Comparison of ENCODE assay signal across 11 cellular contexts in the genomic region with DNA sequence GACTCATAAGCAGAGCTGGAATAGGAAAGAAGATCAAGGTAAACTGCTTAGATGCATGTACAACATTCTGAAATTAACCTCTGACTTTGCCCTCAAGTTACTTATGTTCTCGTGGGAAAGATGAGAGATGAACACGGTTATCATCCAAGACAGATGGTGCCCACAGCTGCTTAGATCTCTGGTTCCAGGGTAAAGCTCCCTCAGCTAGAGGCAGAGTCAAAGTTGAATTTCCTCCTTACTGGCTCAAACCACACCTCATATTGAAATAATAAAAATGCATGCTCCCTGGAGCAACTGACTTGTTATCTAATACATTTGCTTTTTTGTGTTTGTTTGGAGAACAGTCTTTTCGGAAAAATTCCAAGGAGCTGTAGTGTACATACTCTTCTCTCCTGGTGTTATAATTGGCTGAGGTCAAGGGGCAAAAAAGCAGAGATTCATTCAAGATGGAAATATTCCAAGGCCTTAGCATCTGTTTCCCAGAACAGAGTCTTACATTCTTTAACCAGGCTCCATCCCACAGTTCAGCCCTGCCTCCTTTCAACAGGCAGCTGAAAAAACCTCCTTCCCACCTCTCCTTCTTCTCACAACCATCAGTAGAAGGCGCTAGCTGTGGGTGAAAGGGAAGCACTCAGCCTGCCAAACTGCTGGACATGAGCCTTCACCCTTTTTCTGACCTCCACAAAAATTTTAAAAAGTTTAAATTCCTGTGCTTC. TPM values are rescaled to one million over a fixed set of nuclear protein-coding genes. Genes with fewer than 3 reads are reported as not detected.
A peak's percentile ranks its signal among the peaks of the same experiment; 100 is the strongest.
DNase-seq lines count a peak whose midpoint lies in the region; ATAC-seq and TF ChIP-seq lines count a peak whose summit lies in the region.
"Had no signal": no experiment of that assay in that cellular context is flagged by ENCODE, and none has a peak within 500 bp of the region (broad histone marks: within the 10 kb centered on the region; RNA-seq: fewer than 3 reads in every experiment).

No MANE protein-coding gene starts in this region.

- TF ChIP-seq POLR2A in right lobe of liver (IDR thresholded peaks at IDR 0.05): no peak

- no peak overlapping the region for H3K9ac ChIP-seq in colonic mucosa (ENCODE audit: low read depth in 2 of 2, low read length in 2 of 2)
- H3K9ac ChIP-seq in subcutaneous abdominal adipose tissue (ENCODE audit: low read length in 5 of 5): peak overlapping the region; percentile 8 to 90 (median 46)
- H3K9ac ChIP-seq in MM.1S (ENCODE audit: low read length): no peak overlapping the region

- no peak overlapping the region for H2AFZ ChIP-seq in MM.1S (ENCODE audit: low read length)

- DNase-seq in LHCN-M2 (ENCODE audit: low read depth) (peak; percentile 93), colonic mucosa (no peak), right lobe of liver (peak in 2 of 3 donors; percentile 27 to 47), HEK293T (ENCODE audit: extremely low spot score) (no peak), MM.1S (no peak), T1000 (lab: John Stamatoyannopoulos, UW) (no peak)
- DNase-seq: activated T-cell treated with anti-CD3 and anti-CD28 coated beads, Interleukin-2, amount 50 U/mL, for 1 hour; naive thymus-derived CD4-positive, alpha-beta T cell; OCI-M1 had no signal

- no peaks in the 10 kb centered on the region for H3K36me3 ChIP-seq in colonic mucosa
- no peaks in the 10 kb centered on the region for H3K36me3 ChIP-seq in right lobe of liver
- no peaks in the 10 kb centered on the region for H3K36me3 ChIP-seq in subcutaneous abdominal adipose tissue (ENCODE audit: control insufficient read depth in 5 of 5, insufficient read depth in 5 of 5, low read length in 5 of 5)
- H3K36me3 ChIP-seq in MM.1S (replicated peaks; ENCODE audit: insufficient read depth, low read length): no peaks in the 10 kb centered on the region

- H3K4me3 ChIP-seq in colonic mucosa (no peak overlapping the region), right lobe of liver (no peak overlapping the region), subcutaneous abdominal adipose tissue (ENCODE audit: low read depth in 1 of 5, low read length in 5 of 5) (peak overlapping the region in 2 of 5 donors; percentile 19 to 45), MM.1S (ENCODE audit: low read length) (no peak overlapping the region)

- no peak overlapping the region for H3K4me2 ChIP-seq in MM.1S (ENCODE audit: low read depth, low read length)

- TF ChIP-seq CTCF in colonic mucosa (IDR thresholded peaks at IDR 0.05) (no peak), right lobe of liver (IDR thresholded peaks at IDR 0.05) (peak in 3 of 4 donors; percentile 19 to 30 (median 22)), MM.1S (IDR thresholded peaks at IDR 0.05; ENCODE audit: low read length) (no peak)

- no peaks in the 10 kb centered on the region for H3K79me2 ChIP-seq in MM.1S (ENCODE audit: low read length)

- H3K27ac ChIP-seq in colonic mucosa (peak overlapping the region; percentile 33), right lobe of liver (peak overlapping the region; percentile 82 to 95 (median 90)), subcutaneous abdominal adipose tissue (ENCODE audit: low read depth, low read length) (peak overlapping the region; percentile 96), MM.1S (ENCODE audit: low read length) (no peak overlapping the region)

- H3K4me1 ChIP-seq in colonic mucosa (no peaks in the 10 kb centered on the region), right lobe of liver (peaks cover 0 to 32% (median 15%) of the 10 kb centered on the region in 4 donors), subcutaneous abdominal adipose tissue (ENCODE audit: control insufficient read depth in 5 of 5, insufficient read depth in 5 of 5, low read length in 5 of 5) (peaks cover 11 to 65% (median 62%) of the 10 kb centered on the region in 5 donors), MM.1S (ENCODE audit: low read length) (no peaks in the 10 kb centered on the region)

- H3K9me2 ChIP-seq in MM.1S (replicated peaks; ENCODE audit: insufficient read depth, low read length): no peaks in the 10 kb centered on the region

- CTCF ChIA-PET in HEK293T (lab: Yijun Ruan, JAX): no interaction called here

- H3K9me3 ChIP-seq in colonic mucosa: no peaks in the 10 kb centered on the region
- no peaks in the 10 kb centered on the region for H3K9me3 ChIP-seq in right lobe of liver
- no peaks in the 10 kb centered on the region for H3K9me3 ChIP-seq in subcutaneous abdominal adipose tissue (ENCODE audit: control insufficient read depth in 5 of 5, low read length in 5 of 5)
- H3K9me3 ChIP-seq in MM.1S (replicated peaks; ENCODE audit: insufficient read depth, low read length): no peaks in the 10 kb centered on the region

- ATAC-seq in right lobe of liver: peak; percentile 51 to 72 (median 63)
- no peak for ATAC-seq in GM21619 (IDR thresholded peaks at IDR 0.05; ENCODE audit: unreplicated experiment)
- ATAC-seq: naive thymus-derived CD4-positive, alpha-beta T cell had no signal

- WGBS in right lobe of liver (ENCODE audit: insufficient coverage, low coverage, low lambda C conversion rate, missing lambda C conversion rate): 28% methylated on average over 4 of the region's 4 CpGs

- H3K27me3 ChIP-seq in colonic mucosa (no peaks in the 10 kb centered on the region), right lobe of liver (no peaks in the 10 kb centered on the region), subcutaneous abdominal adipose tissue (ENCODE audit: control insufficient read depth in 5 of 5, insufficient read depth in 4 of 5, low read length in 5 of 5) (no peaks in the 10 kb centered on the region), MM.1S (replicated peaks; ENCODE audit: insufficient read depth, low read length) (no peaks in the 10 kb centered on the region)

- intact Hi-C loops in colonic mucosa (cut with DNase I): no loop called here
- intact Hi-C loops in right lobe of liver (cut with DNase I): no loop called here

- H3F3A ChIP-seq in MM.1S (ENCODE audit: insufficient read depth, low read length): no peaks in the 10 kb centered on the region

- POLR2A ChIA-PET in HEK293T (lab: Yijun Ruan, JAX): no interaction called here

- H4K20me1 ChIP-seq in MM.1S (ENCODE audit: insufficient read depth, low read length): no peaks in the 10 kb centered on the region

TF ChIP-seq in HEK293T, 16 proteins besides CTCF, POLR2A, EP300 and RAD21:
- TF ChIP-seq CTBP1 (IDR thresholded peaks at IDR 0.05; ENCODE audit: borderline replicate concordance) (no peak), SUZ12 (IDR thresholded peaks at IDR 0.05) (no peak)

RNA-seq across cellular contexts. Expression of gene FMO2, which starts 43.6 kb away (rescaled TPM):
- total RNA-seq in LHCN-M2 (2014; rRNA removed): not detected in 2 replicates
- polyA plus RNA-seq in LHCN-M2 (2012): not detected
- total RNA-seq in colonic mucosa: 1 to 10 TPM; 1.1 to 1.3 TPM
- 1 to 10 TPM; 1.0 to 6.8 (median 3.9) TPM for total RNA-seq in right lobe of liver
- total RNA-seq: naive thymus-derived CD4-positive, alpha-beta T cell had no signal
- polyA plus RNA-seq: naive thymus-derived CD4-positive, alpha-beta T cell had no signal

RNA-seq across cellular contexts. Expression of gene FMO3, which starts 50.8 kb away (rescaled TPM):
- total RNA-seq in LHCN-M2 (2014; rRNA removed) (not detected in 2 replicates), colonic mucosa (under 1 TPM; 0.19 to 0.42 TPM), right lobe of liver (100 to 1,000 TPM; 107 to 428 (median 326) TPM)
- 0.11 TPM for polyA plus RNA-seq in LHCN-M2 (2012)
- total RNA-seq: naive thymus-derived CD4-positive, alpha-beta T cell had no signal
- polyA plus RNA-seq: naive thymus-derived CD4-positive, alpha-beta T cell had no signal

Comparison
In these comparisons a context has a peak if more than half of its experiments do, and no peak if none do; other contexts are left out.
1. DNase-seq: peak in LHCN-M2 (single experiment) and right lobe of liver (2 of 3); none in colonic mucosa (single experiment), HEK293T (single experiment), MM.1S (single experiment) and T1000 (single experiment).
2. H3K9ac ChIP-seq: peak in subcutaneous abdominal adipose tissue (5 of 5); none in colonic mucosa (0 of 2) and MM.1S (single experiment).
3. CTCF ChIP-seq: peak in right lobe of liver (3 of 4); none in colonic mucosa (single experiment) and MM.1S (single experiment).
4. RNA of gene FMO3, which starts 50.8 kb away (total RNA-seq): 107 to 428 TPM in right lobe of liver; 0.19 to 0.42 TPM in colonic mucosa and not detected in LHCN-M2; every median in the first group is over 10 times any median in the second.